In the genomic region with DNA sequence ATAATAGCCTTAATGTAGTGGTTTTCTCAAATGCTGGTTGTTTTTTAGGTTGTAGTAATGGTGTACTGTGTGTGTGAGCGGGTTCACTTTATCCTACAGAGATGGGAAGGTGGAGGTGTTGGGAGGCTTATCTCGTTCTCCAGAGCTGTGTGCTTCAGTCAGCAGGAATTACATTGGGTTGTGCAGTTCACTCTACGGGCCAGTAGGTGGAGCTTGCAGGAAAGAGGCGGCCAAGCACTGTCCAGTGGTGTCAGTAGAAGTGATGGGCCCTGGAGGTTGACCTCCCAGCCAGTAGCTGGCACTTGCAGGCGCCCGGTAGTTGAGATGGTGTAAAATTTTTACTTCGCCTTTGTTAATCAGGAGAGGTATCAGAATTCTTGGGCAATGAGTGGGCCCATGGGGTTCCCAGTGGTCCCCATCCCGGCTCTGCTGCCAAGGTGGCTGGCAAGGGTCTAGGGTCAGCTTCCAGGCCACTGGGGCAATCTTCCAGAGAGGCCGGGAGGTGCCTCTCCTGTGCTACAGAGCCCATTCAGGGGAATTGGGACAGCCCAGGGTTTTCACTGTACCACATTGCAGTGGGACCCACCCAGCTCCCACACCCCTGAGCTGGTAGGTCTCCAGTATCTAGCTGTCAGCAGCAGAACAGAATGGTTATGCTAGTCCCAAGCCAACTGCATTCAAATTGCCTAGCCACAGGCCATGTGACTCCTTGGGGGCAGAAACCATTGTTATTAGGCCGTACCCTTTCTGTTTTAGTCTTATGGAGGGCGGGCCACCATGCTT, we compare ENCODE assay signal across 8 cellular contexts. TPM values are rescaled to one million over a fixed set of nuclear protein-coding genes. Genes with fewer than 3 reads are reported as not detected.
DNase-seq lines count a peak whose midpoint lies in the region; ATAC-seq and TF ChIP-seq lines count a peak whose summit lies in the region.

No MANE protein-coding gene starts in this region.

- intact Hi-C loops in mucosa of descending colon (cut with DNase I, micrococcal nuclease) = no loop called here

- H3K9me3 ChIP-seq in mucosa of descending colon = no peaks in the 10 kb centered on the region

- no peak overlapping the region for H3K4me3 Mint-ChIP-seq in activated CD8-positive, alpha-beta T cell treated with anti-CD3 and anti-CD28 coated beads, Interleukin-2, amount 10 ng/mL, durations not matched to agents 7 days and 5 days
- H3K4me3 Mint-ChIP-seq in endothelial cell (ENCODE audit: unreplicated experiment) = peak overlapping the region; percentile 56

- H3K27me3 Mint-ChIP-seq in activated CD8-positive, alpha-beta T cell treated with anti-CD3 and anti-CD28 coated beads, Interleukin-2, amount 10 ng/mL, durations not matched to agents 7 days and 5 days (ENCODE audit: low read depth) = no peaks in the 10 kb centered on the region
- peaks cover 4% of the 10 kb centered on the region for H3K27me3 Mint-ChIP-seq in endothelial cell (ENCODE audit: unreplicated experiment)

- CTCF ChIA-PET in activated CD8-positive, alpha-beta T cell treated with anti-CD3 and anti-CD28 coated beads, Interleukin-2, amount 10 ng/mL, durations not matched to agents 7 days and 5 days (lab: Charles Lee) = interaction anchor here (0.5 to 6.1 kb wide), 49 partner anchors 10 to 276 kb away, joined by 3 to 56 read pairs (median 5); no protein-coding TSS in a partner anchor

- H3K4me1 Mint-ChIP-seq in activated CD8-positive, alpha-beta T cell treated with anti-CD3 and anti-CD28 coated beads, Interleukin-2, amount 10 ng/mL, durations not matched to agents 7 days and 5 days (ENCODE audit: low read depth) = peaks cover 26% of the 10 kb centered on the region
- H3K4me1 Mint-ChIP-seq in endothelial cell (ENCODE audit: unreplicated experiment) = peaks cover 24% of the 10 kb centered on the region

- no peak overlapping the region for H3K4me3 ChIP-seq in mucosa of descending colon

- no peak overlapping the region for H3K27ac Mint-ChIP-seq in activated CD8-positive, alpha-beta T cell treated with anti-CD3 and anti-CD28 coated beads, Interleukin-2, amount 10 ng/mL, durations not matched to agents 7 days and 5 days
- H3K27ac Mint-ChIP-seq in endothelial cell (ENCODE audit: unreplicated experiment) = peak overlapping the region; percentile 62

- no peaks in the 10 kb centered on the region for H3K4me1 ChIP-seq in mucosa of descending colon (ENCODE audit: low read depth)

- no peaks in the 10 kb centered on the region for H3K36me3 ChIP-seq in mucosa of descending colon (ENCODE audit: low read depth)

- POLR2A ChIA-PET in activated CD8-positive, alpha-beta T cell treated with anti-CD3 and anti-CD28 coated beads, Interleukin-2, amount 10 ng/mL, durations not matched to agents 7 days and 5 days (lab: Charles Lee) = interaction anchor here (0.6 to 1.3 kb wide), 3 partner anchors 61 to 109 kb away, joined by 3 to 4 read pairs (median 3); no protein-coding TSS in a partner anchor

- ATAC-seq in GM19328 (IDR thresholded peaks at IDR 0.05; ENCODE audit: unreplicated experiment) (peak; percentile 56), HG03378 (IDR thresholded peaks at IDR 0.05; ENCODE audit: unreplicated experiment) (peak; percentile 89), mucosa of descending colon (peak; percentile 96)
- ATAC-seq in activated CD8-positive, alpha-beta T cell treated with anti-CD3 and anti-CD28 coated beads, Interleukin-2, amount 10 ng/mL, durations not matched to agents 7 days and 5 days = peak; percentile 70
- peak; percentile 66 for ATAC-seq in stimulated activated naive CD8-positive, alpha-beta T cell treated with anti-CD3 and anti-CD28 coated beads, Interleukin-15, Interleukin-2, amounts not matched to agents 100 U/mL and 50 U/mL, for 24 hours

- no peaks in the 10 kb centered on the region for H3K9me3 Mint-ChIP-seq in activated CD8-positive, alpha-beta T cell treated with anti-CD3 and anti-CD28 coated beads, Interleukin-2, amount 10 ng/mL, durations not matched to agents 7 days and 5 days (ENCODE audit: insufficient read depth)
- H3K9me3 Mint-ChIP-seq in endothelial cell (ENCODE audit: unreplicated experiment) = no peaks in the 10 kb centered on the region

- H3K36me3 Mint-ChIP-seq in activated CD8-positive, alpha-beta T cell treated with anti-CD3 and anti-CD28 coated beads, Interleukin-2, amount 10 ng/mL, durations not matched to agents 7 days and 5 days (ENCODE audit: low read depth) = peaks cover 58% of the 10 kb centered on the region
- H3K36me3 Mint-ChIP-seq in endothelial cell (ENCODE audit: low read depth, unreplicated experiment) = peaks cover 34% of the 10 kb centered on the region

- peak; percentile 59 for DNase-seq in COLO668 (lab: John Stamatoyannopoulos, UW; ENCODE audit: unreplicated experiment)
- DNase-seq in NCI-H748 treated with DMSO at 0.1 percent for 48 hours (lab: John Stamatoyannopoulos, UW) = peak; percentile 17
- DNase-seq in activated CD8-positive, alpha-beta T cell treated with anti-CD3 and anti-CD28 coated beads, Interleukin-2, amount 10 ng/mL, durations not matched to agents 7 days and 5 days = peak; percentile 64
- peak; percentile 59 for DNase-seq in endothelial cell (ENCODE audit: low spot score)
- DNase-seq in mucosa of descending colon = peak in 2 of 3 donors; percentile 70 to 76
- peak; percentile 58 for DNase-seq in stimulated activated naive CD8-positive, alpha-beta T cell treated with anti-CD3 and anti-CD28 coated beads, Interleukin-15, Interleukin-2, amounts not matched to agents 100 U/mL and 50 U/mL, for 24 hours

- TF ChIP-seq CTCF in endothelial cell (IDR thresholded peaks at IDR 0.05; ENCODE audit: unreplicated experiment) (peak; percentile 84), mucosa of descending colon (IDR thresholded peaks at IDR 0.05) (peak; percentile 69)

RNA-seq across cellular contexts. Expression of gene BIRC2, which starts 43.8 kb away (rescaled TPM):
- 10 to 100 TPM; 28.3 to 30.4 TPM for total RNA-seq in activated CD8-positive, alpha-beta T cell treated with anti-CD3 and anti-CD28 coated beads, Interleukin-2, amount 10 ng/mL, durations not matched to agents 7 days and 5 days
- total RNA-seq in endothelial cell (ENCODE audit: unreplicated experiment) (53.1 TPM), mucosa of descending colon (10 to 100 TPM; 42.8 to 55.0 (median 45.2) TPM)

Comparison
In these comparisons a context has a peak if more than half of its experiments do, and no peak if none do; other contexts are left out.
1. DNase-seq: peak in every context shown above with its lines; median percentile 73 in mucosa of descending colon; 64 in activated CD8-positive, alpha-beta T cell treated with anti-CD3 and anti-CD28 coated beads, Interleukin-2, amount 10 ng/mL, durations not matched to agents 7 days and 5 days; 59 in COLO668; 59 in endothelial cell; 58 in stimulated activated naive CD8-positive, alpha-beta T cell treated with anti-CD3 and anti-CD28 coated beads, Interleukin-15, Interleukin-2, amounts not matched to agents 100 U/mL and 50 U/mL, for 24 hours; 17 in NCI-H748 treated with DMSO at 0.1 percent for 48 hours.